10 cellular contexts compared by ENCODE assay signal in genomic region chr11:83087035-83087434, GRCh38. TPM values are rescaled to one million over a fixed set of nuclear protein-coding genes. Genes with fewer than 3 reads are reported as not detected.
DNase-seq lines count a peak whose midpoint lies in the region; ATAC-seq, FAIRE-seq and TF ChIP-seq lines count a peak whose summit lies in the region.
"Had no signal": no experiment of that assay in that cellular context is flagged by ENCODE, and none has a peak within 500 bp of the region (broad histone marks: within the 10 kb centered on the region; RNA-seq: fewer than 3 reads in every experiment).

No MANE protein-coding gene starts in this region.

- intact Hi-C loops in Right ventricle myocardium inferior (cut with DNase I) (no loop called here), endothelial cell of umbilical vein (cut with micrococcal nuclease) (loop anchor here (5.0 kb wide), 2 partner anchors 70 to 180 kb away; partner anchors contain the start of gene PCF11), uterus (cut with DNase I; ENCODE audit: low total_unique reads) (loop anchor here (10.0 kb wide), 1 partner anchor 408 kb away; no protein-coding TSS in a partner anchor)

- DNase-seq in cardiac muscle cell (ENCODE audit: low read depth in 1 of 2, low spot score in 1 of 2) = peak in 1 of 2 donors; percentile 6
- DNase-seq in Right ventricle myocardium inferior (ENCODE audit: missing footprints) = no peak
- peak; percentile 76 for DNase-seq in NCI-H774 (lab: John Stamatoyannopoulos, UW)
- DNase-seq in endothelial cell of umbilical vein (ENCODE audit: low read depth, low spot score) = peak; percentile 28
- no peak for DNase-seq in uterus
- DNase-seq in NCI-H226 = no peak
- DNase-seq in GF-D8 (lab: John Stamatoyannopoulos, UW) = no peak
- DNase-seq: activated T-cell treated with anti-CD3 and anti-CD28 coated beads for 4 hours had no signal

- no peaks in the 10 kb centered on the region for H4K20me1 ChIP-seq in endothelial cell of umbilical vein (replicated peaks; ENCODE audit: control insufficient read depth, extremely low read depth, insufficient read depth, low read length)

- H3K27me3 ChIP-seq in cardiac muscle cell (no peaks in the 10 kb centered on the region), endothelial cell of umbilical vein (ENCODE audit: control insufficient read depth in 2 of 2, insufficient read depth in 2 of 2, low read length in 2 of 2) (no peaks in the 10 kb centered on the region), uterus (no peaks in the 10 kb centered on the region)
- H3K27me3 ChIP-seq: gastroesophageal sphincter had no signal

- no peak overlapping the region for H3K9ac ChIP-seq in endothelial cell of umbilical vein (replicated peaks; ENCODE audit: extremely low read depth, insufficient read depth, low read length)

- FAIRE-seq in endothelial cell of umbilical vein (lab: Jason Lieb, UNC) = peak; percentile 75

- H3K79me2 ChIP-seq in endothelial cell of umbilical vein (ENCODE audit: control insufficient read depth, insufficient read depth, low read length) = no peaks in the 10 kb centered on the region

- TF ChIP-seq POLR2A in endothelial cell of umbilical vein (IDR thresholded peaks at IDR 0.05; ENCODE audit: low read depth, low read length) (no peak), uterus (IDR thresholded peaks at IDR 0.05) (no peak)

- H3K9me3 ChIP-seq in cardiac muscle cell (ENCODE audit: low read depth) (no peaks in the 10 kb centered on the region), endothelial cell of umbilical vein (replicated peaks; ENCODE audit: control insufficient read depth, insufficient read depth, low read length) (no peaks in the 10 kb centered on the region), uterus (no peaks in the 10 kb centered on the region)
- H3K9me3 ChIP-seq: gastroesophageal sphincter had no signal

- H3K36me3 ChIP-seq in cardiac muscle cell (no peaks in the 10 kb centered on the region), endothelial cell of umbilical vein (ENCODE audit: control insufficient read depth in 2 of 2, extremely low read depth in 1 of 2, insufficient read depth in 2 of 2, low read length in 2 of 2) (no peaks in the 10 kb centered on the region), uterus (no peaks in the 10 kb centered on the region)

- CTCF ChIA-PET in endothelial cell of umbilical vein (lab: Charles Lee) = interaction anchor here (1.0 to 2.0 kb wide), 10 partner anchors 10 to 220 kb away, joined by 3 to 5 read pairs (median 4); no protein-coding TSS in a partner anchor

- POLR2A ChIA-PET in endothelial cell of umbilical vein (lab: Charles Lee) = no interaction called here

- dilution Hi-C loops in endothelial cell of umbilical vein (cut with MboI; ENCODE audit: extremely low pct_ligation_motif_present, low sequenced_read_pairs) = no loop called here

- H3K4me1 ChIP-seq in cardiac muscle cell (ENCODE audit: low read depth) (no peaks in the 10 kb centered on the region), endothelial cell of umbilical vein (ENCODE audit: control insufficient read depth, extremely low read depth, insufficient read depth, low read length) (no peaks in the 10 kb centered on the region), uterus (peaks cover 0 to 5% of the 10 kb centered on the region in 2 donors)

- H3K4me2 ChIP-seq in endothelial cell of umbilical vein (ENCODE audit: insufficient read depth, low read length) = no peak overlapping the region

- ATAC-seq in Right ventricle myocardium inferior (no peak), HG03280 (IDR thresholded peaks at IDR 0.05; ENCODE audit: unreplicated experiment) (no peak)
- ATAC-seq: gastroesophageal sphincter had no signal

- H2AFZ ChIP-seq in endothelial cell of umbilical vein (ENCODE audit: low read depth, low read length) = no peak overlapping the region

- H3K9me1 ChIP-seq in endothelial cell of umbilical vein (replicated peaks; ENCODE audit: control insufficient read depth, extremely low read depth, insufficient read depth, low read length) = no peaks in the 10 kb centered on the region

- peak overlapping the region; percentile 6 for H3K27ac ChIP-seq in cardiac muscle cell
- H3K27ac ChIP-seq in endothelial cell of umbilical vein (ENCODE audit: insufficient read depth, low read depth, low read length) = no peak overlapping the region
- peak overlapping the region in 1 of 2 donors; percentile 13 for H3K27ac ChIP-seq in uterus
- H3K27ac ChIP-seq: gastroesophageal sphincter had no signal

- H3K4me3 ChIP-seq in cardiac muscle cell (no peak overlapping the region), endothelial cell of umbilical vein (replicated peaks in 1 of 3; ENCODE audit: insufficient read depth in 1 of 3, low read depth in 1 of 3, low read length in 3 of 3) (no peak overlapping the region), uterus (no peak overlapping the region)
- H3K4me3 ChIP-seq: gastroesophageal sphincter had no signal

- BruUV-seq in endothelial cell of umbilical vein (replicated peaks; lab: Mats Ljungman, UMichigan) = no TSS peak

- peak; percentile 7 for TF ChIP-seq CTCF in cardiac muscle cell (IDR thresholded peaks at IDR 0.05; ENCODE audit: low read depth, low read length)
- no peak for TF ChIP-seq CTCF in endothelial cell of umbilical vein (IDR thresholded peaks at IDR 0.05; ENCODE audit: extremely low read depth in 1 of 2, insufficient read depth in 1 of 2, low read depth in 1 of 2, low read length in 2 of 2)
- peak; percentile 13 to 36 (median 26) for TF ChIP-seq CTCF in uterus (IDR thresholded peaks at IDR 0.05)

TF ChIP-seq in endothelial cell of umbilical vein, 7 proteins besides CTCF, POLR2A, EP300 and RAD21:
- TF ChIP-seq GATA2 (IDR thresholded peaks at IDR 0.05; ENCODE audit: insufficient read depth, insufficient read length, low read depth, low read length) (no peak), POLR2AphosphoS5 (IDR thresholded peaks at IDR 0.05; ENCODE audit: insufficient read depth, low read depth, low read length) (no peak), MAX (IDR thresholded peaks at IDR 0.05; ENCODE audit: insufficient read depth, insufficient read length) (no peak), FOS (IDR thresholded peaks at IDR 0.05; ENCODE audit: borderline replicate concordance, insufficient read depth, low read length) (no peak), MYC (IDR thresholded peaks at IDR 0.05; ENCODE audit: low read depth, low read length) (no peak), JUN (IDR thresholded peaks at IDR 0.05; ENCODE audit: borderline replicate concordance, insufficient read depth, insufficient read length, low read depth) (no peak), EZH2 (IDR thresholded peaks at IDR 0.05; ENCODE audit: borderline replicate concordance, low read depth, low read length, severe bottlenecking) (no peak)

RNA-seq across cellular contexts. Expression of gene RAB30, which starts 15.3 kb away (rescaled TPM):
- total RNA-seq in cardiac muscle cell = 9.4 and 9.8 TPM in 2 replicates
- polyA plus RNA-seq in cardiac muscle cell = 4.3 and 6.9 TPM in 2 replicates
- 28.2 TPM for total RNA-seq in Right ventricle myocardium inferior
- total RNA-seq in endothelial cell of umbilical vein = 14.6 and 18.4 TPM in 2 replicates
- 3.1 and 4.1 TPM in 2 replicates for polyA plus RNA-seq in endothelial cell of umbilical vein
- 5.2 and 5.7 TPM in 2 replicates for polyA plus RNA-seq in endothelial cell of umbilical vein (2011; cell fraction: cytosol; rRNA removed)
- 11.7 and 13.3 TPM in 2 replicates for polyA plus RNA-seq in endothelial cell of umbilical vein (2011; cell fraction: nucleus; rRNA removed)
- 16.4 and 21.1 TPM in 2 replicates for polyA plus RNA-seq in endothelial cell of umbilical vein (2012)
- 23.1 and 27.7 TPM in 2 replicates for polyA minus RNA-seq in endothelial cell of umbilical vein
- polyA minus RNA-seq in endothelial cell of umbilical vein (2011; cell fraction: cytosol; rRNA and poly(A)+ RNA removed) = 12.0 TPM
- polyA minus RNA-seq in endothelial cell of umbilical vein (2011; cell fraction: nucleus; rRNA and poly(A)+ RNA removed) = 17.1 and 23.0 TPM in 2 replicates
- 100 to 1,000 TPM in 1 of 4 donors, 10 to 100 TPM in 3; 12.4 to 113 (median 48.4) TPM for total RNA-seq in uterus

Comparison
In these comparisons a context has a peak if more than half of its experiments do, and no peak if none do; other contexts are left out.
1. DNase-seq: peak in NCI-H774 (single experiment) and endothelial cell of umbilical vein (single experiment); none in Right ventricle myocardium inferior (single experiment), uterus (0 of 2), NCI-H226 (single experiment) and GF-D8 (single experiment).
2. CTCF ChIP-seq: peak in cardiac muscle cell (single experiment) and uterus (4 of 4); none in endothelial cell of umbilical vein (0 of 2).